18 cellular contexts compared by ENCODE assay signal in genomic region chr1:208525417-208525816, GRCh38.
"Had no signal": no experiment of that assay in that cellular context is flagged by ENCODE, and none has a peak within 500 bp of the region (broad histone marks: within the 10 kb centered on the region; RNA-seq: fewer than 3 reads in every experiment).

No MANE protein-coding gene starts in this region.

- DNase-seq: activated CD4-positive, alpha-beta memory T cell treated with anti-CD3 and anti-CD28 coated beads, Interleukin-2, amount 10 ng/mL, durations not matched to agents 7 days and 5 days; activated CD4-positive, alpha-beta T cell treated with anti-CD3 and anti-CD28 coated beads for 4 hours; activated effector memory CD4-positive, alpha-beta T cell treated with Interleukin-2 at 50 U/mL for 16 hours; activated naive CD4-positive, alpha-beta T cell treated with anti-CD3 and anti-CD28 coated beads, Interleukin-2, amount 50 U/mL, for 16 hours; activated T-cell treated with anti-CD3 and anti-CD28 coated beads, Interleukin-2, amount 50 U/mL, for 24 hours; caudate nucleus; colonic mucosa; esophagus squamous epithelium; hypothalamus; kidney; nephron progenitor cell; psoas muscle; sigmoid colon; stimulated activated CD4-positive, alpha-beta T cell treated with anti-CD3 and anti-CD28 coated beads, Interleukin-2, amount 100 ng/mL, for 24 hours had no signal

- FAIRE-seq: endometrium, kidney had no signal

- H3K4me1 ChIP-seq: colonic mucosa, esophagus squamous epithelium, psoas muscle had no signal

- H3K9me3 ChIP-seq: colonic mucosa, esophagus squamous epithelium, psoas muscle, sigmoid colon, thoracic aorta had no signal

- H3K27ac ChIP-seq: colonic mucosa, esophagus squamous epithelium, psoas muscle, sigmoid colon, thoracic aorta had no signal

- H3K36me3 ChIP-seq: colonic mucosa, esophagus squamous epithelium, sigmoid colon, thoracic aorta had no signal

- H3K27me3 ChIP-seq: colonic mucosa, sigmoid colon had no signal

- ATAC-seq: psoas muscle; stimulated activated effector memory CD8-positive, alpha-beta T cell treated with anti-CD3 and anti-CD28 coated beads, Interleukin-12 subunit alpha, Interleukin-12 subunit beta, amount 100 ng/mL, for 72 hours; WTC11 had no signal

- H3K4me3 ChIP-seq: colonic mucosa, esophagus squamous epithelium, psoas muscle, sigmoid colon, thoracic aorta had no signal
